23 cellular contexts compared by ENCODE assay signal in genomic region chr9:37927611-37928551, GRCh38. TPM values are rescaled to one million over a fixed set of nuclear protein-coding genes. Genes with fewer than 3 reads are reported as not detected.
DNase-seq lines count a peak whose midpoint lies in the region; ATAC-seq and TF ChIP-seq lines count a peak whose summit lies in the region.
"Had no signal": no experiment of that assay in that cellular context is flagged by ENCODE, and none has a peak within 500 bp of the region (broad histone marks: within the 10 kb centered on the region; RNA-seq: fewer than 3 reads in every experiment).

No MANE protein-coding gene starts in this region.

- H3K4me1 ChIP-seq in IMR-90 (ENCODE audit: control insufficient read depth, insufficient read depth, low read length): peaks cover 18% of the 10 kb centered on the region
- H3K4me1 ChIP-seq in smooth muscle cell (ENCODE audit: low read depth): peaks cover 12% of the 10 kb centered on the region
- H3K4me1 ChIP-seq in mesendoderm (ENCODE audit: control insufficient read depth, low read depth, low read length): peaks cover 7% of the 10 kb centered on the region
- H3K4me1 ChIP-seq in suprapubic skin: peaks cover 8% of the 10 kb centered on the region
- H3K4me1 ChIP-seq: transverse colon had no signal

- no peak for DNase-seq in IMR-90
- DNase-seq in medulla oblongata (ENCODE audit: extremely low spot score): peak; percentile 39
- no peak for DNase-seq in smooth muscle cell (lab: John Stamatoyannopoulos, UW; ENCODE audit: unreplicated experiment)
- DNase-seq in pons (ENCODE audit: low spot score): no peak
- DNase-seq in mesendoderm: no peak
- no peak for DNase-seq in suprapubic skin (ENCODE audit: low spot score in 2 of 2)
- DNase-seq: activated CD4-positive, alpha-beta T cell treated with anti-CD3 and anti-CD28 coated beads for 36 hours; activated gamma-delta T cell; activated naive CD8-positive, alpha-beta T cell treated with anti-CD3 and anti-CD28 coated beads, Interleukin-2, amount 10 ng/mL, durations not matched to agents 7 days and 5 days; Calu3; islet precursor cell; Karpas-422; NCI-H1417 treated with DMSO at 0.1 percent for 48 hours; NCI-H446; RPMI8226; SK-N-SH; stimulated activated CD8-positive, alpha-beta memory T cell treated with anti-CD3 and anti-CD28 coated beads, Interleukin-4, amount 100 ng/mL, for 48 hours; stomach; transverse colon had no signal

- TF ChIP-seq POLR2A in IMR-90 (IDR thresholded peaks at IDR 0.05; ENCODE audit: low read depth, low read length) (no peak), suprapubic skin (IDR thresholded peaks at IDR 0.05) (no peak)

- TF ChIP-seq EP300 in suprapubic skin (IDR thresholded peaks at IDR 0.05): no peak

- H3K9ac ChIP-seq in IMR-90 (ENCODE audit: low read depth, low read length) (no peak overlapping the region), smooth muscle cell (ENCODE audit: low read depth) (no peak overlapping the region), mesendoderm (ENCODE audit: low read length) (no peak overlapping the region)
- H3K9ac ChIP-seq: SK-N-SH had no signal

- H3K27ac Mint-ChIP-seq in brain: peak overlapping the region; percentile 37 to 81 (median 72)
- H3K27ac Mint-ChIP-seq: activated CD4-positive, alpha-beta T cell treated with anti-CD3 and anti-CD28 coated beads for 36 hours; activated naive CD8-positive, alpha-beta T cell treated with anti-CD3 and anti-CD28 coated beads, Interleukin-2, amount 10 ng/mL, durations not matched to agents 7 days and 5 days; CD14-positive monocyte; T-helper 1 cell treated with Interleukin-12 subunit alpha and Interleukin-12 subunit beta and Interleukin-4 antibody, amounts not matched to agents 30 μg/mL and 1 μg/mL, for 36 hours had no signal

- in situ Hi-C loops in IMR-90 (cut with MboI; ENCODE audit: low sequenced_read_pairs): loop anchor here (10.0 kb wide), 1 partner anchor 137 kb away; the partner anchor contains the start of gene SHB

- H3K9me1 ChIP-seq in IMR-90 (ENCODE audit: insufficient read depth, low read length): peaks cover 30% of the 10 kb centered on the region

- 0 out of 2 replicates have a peak overlapping the region, but pooled peaks have one; percentile 14 for H2BK20ac ChIP-seq in IMR-90 (ENCODE audit: low read depth, low read length)

- H3K79me2 ChIP-seq in smooth muscle cell (ENCODE audit: low read depth) (peaks cover 32% of the 10 kb centered on the region), mesendoderm (ENCODE audit: control insufficient read depth, insufficient read depth, low read length) (peaks cover 5% of the 10 kb centered on the region)

- H2BK5ac ChIP-seq in IMR-90 (ENCODE audit: low read depth, low read length, poor library complexity, severe bottlenecking): no peak overlapping the region
- no peak overlapping the region for H2BK5ac ChIP-seq in mesendoderm (ENCODE audit: low read length)

- no peak overlapping the region for H2BK120ac ChIP-seq in IMR-90 (ENCODE audit: low read depth, low read length)
- no peak overlapping the region for H2BK120ac ChIP-seq in mesendoderm (ENCODE audit: low read depth, low read length)

- no peaks in the 10 kb centered on the region for H3F3A ChIP-seq in smooth muscle cell (ENCODE audit: low read depth)

- 67% methylated on average over 3 of the region's 13 CpGs; no CpG with 5 or more reads in 1 of the 2 experiments for WGBS in IMR-90 (ENCODE audit: extremely low coverage in 2 of 2, insufficient read length in 1 of 2), 2 experiments
- 83% methylated on average over 12 of the region's 13 CpGs for WGBS in smooth muscle cell (ENCODE audit: low lambda C conversion rate)
- no CpG with 5 or more reads among the region's 13 CpGs for WGBS in mesendoderm (ENCODE audit: extremely low coverage, insufficient coverage, low lambda C conversion rate)
- WGBS in suprapubic skin: 81% methylated on average over 13 of the region's 13 CpGs

- no peak overlapping the region for H2BK15ac ChIP-seq in IMR-90 (ENCODE audit: low read depth, low read length)
- H2BK15ac ChIP-seq in mesendoderm (replicated peaks; ENCODE audit: low read depth): no peak overlapping the region

- H4K8ac ChIP-seq in IMR-90 (ENCODE audit: low read depth in 2 of 2, low read length in 2 of 2): no peak overlapping the region; a peak in 3 of 4 replicates
- no peak overlapping the region for H4K8ac ChIP-seq in mesendoderm (ENCODE audit: low read depth, low read length)

- no peak overlapping the region for H2AFZ ChIP-seq in IMR-90 (replicated peaks; ENCODE audit: low read length, poor library complexity)
- no peak overlapping the region for H2AFZ ChIP-seq in smooth muscle cell (ENCODE audit: low read depth)

- BruUV-seq in IMR-90 (replicated peaks; lab: Mats Ljungman, UMichigan): no TSS peak

- no peak overlapping the region for H3K4me3 Mint-ChIP-seq in brain
- H3K4me3 Mint-ChIP-seq: activated CD4-positive, alpha-beta T cell treated with anti-CD3 and anti-CD28 coated beads for 36 hours; activated naive CD8-positive, alpha-beta T cell treated with anti-CD3 and anti-CD28 coated beads, Interleukin-2, amount 10 ng/mL, durations not matched to agents 7 days and 5 days; CD14-positive monocyte; central memory CD8-positive, alpha-beta T cell; T-helper 1 cell treated with Interleukin-12 subunit alpha and Interleukin-12 subunit beta and Interleukin-4 antibody, amounts not matched to agents 30 μg/mL and 1 μg/mL, for 36 hours had no signal

- H3K23ac ChIP-seq in IMR-90 (ENCODE audit: low read depth, low read length) (peak overlapping the region; percentile 23; the same call in 1 of the 2 replicates), mesendoderm (ENCODE audit: low read length) (no peak overlapping the region)

- intact Hi-C loops in IMR-90 (cut with micrococcal nuclease): no loop called here

- H3K36me3 Mint-ChIP-seq in brain: peaks cover 24% of the 10 kb centered on the region
- H3K36me3 Mint-ChIP-seq: activated naive CD8-positive, alpha-beta T cell treated with anti-CD3 and anti-CD28 coated beads, Interleukin-2, amount 10 ng/mL, durations not matched to agents 7 days and 5 days; CD14-positive monocyte had no signal

- dilution Hi-C loops in IMR-90 (cut with HindIII; ENCODE audit: low sequenced_read_pairs, unreplicated experiment): loop anchor here (25.0 kb wide), 1 partner anchor 134 kb away; the partner anchor contains the start of gene SHB

- H4K5ac ChIP-seq in IMR-90 (ENCODE audit: low read depth, low read length) (no peak overlapping the region), mesendoderm (ENCODE audit: low read length) (no peak overlapping the region)

- H4K20me1 ChIP-seq in IMR-90 (ENCODE audit: insufficient read depth, low read length) (peaks cover 24% of the 10 kb centered on the region), smooth muscle cell (ENCODE audit: low read depth) (peaks cover 12% of the 10 kb centered on the region)

- no peak overlapping the region for H3K4me2 ChIP-seq in IMR-90 (ENCODE audit: low read depth, low read length)
- H3K4me2 ChIP-seq in smooth muscle cell: no peak overlapping the region
- no peak overlapping the region for H3K4me2 ChIP-seq in mesendoderm (ENCODE audit: low read length)
- H3K4me2 ChIP-seq: SK-N-SH had no signal

- no peak for ATAC-seq in IMR-90 (ENCODE audit: low read depth)
- ATAC-seq: activated CD4-positive, alpha-beta T cell treated with anti-CD3 and anti-CD28 coated beads for 36 hours had no signal

- peak overlapping the region; percentile 56; the same call in 1 of the 2 replicates for H2AK5ac ChIP-seq in IMR-90 (ENCODE audit: low read depth, low read length)
- H2AK5ac ChIP-seq in mesendoderm (ENCODE audit: low read length): no peak overlapping the region

- H4K91ac ChIP-seq in IMR-90 (ENCODE audit: insufficient read depth, low read depth, low read length): no peak overlapping the region

- no peak overlapping the region for H3K4ac ChIP-seq in IMR-90 (ENCODE audit: low read depth, low read length)
- no peak overlapping the region for H3K4ac ChIP-seq in mesendoderm (ENCODE audit: low read depth, low read length)

- H3K9me3 Mint-ChIP-seq in brain: peaks cover 4 to 16% (median 9%) of the 10 kb centered on the region in 5 experiments
- H3K9me3 Mint-ChIP-seq: activated naive CD8-positive, alpha-beta T cell treated with anti-CD3 and anti-CD28 coated beads, Interleukin-2, amount 10 ng/mL, durations not matched to agents 7 days and 5 days; central memory CD8-positive, alpha-beta T cell; T-helper 1 cell treated with Interleukin-12 subunit alpha and Interleukin-12 subunit beta and Interleukin-4 antibody, amounts not matched to agents 30 μg/mL and 1 μg/mL, for 36 hours had no signal

- CTCF ChIA-PET in IMR-90 (lab: Yijun Ruan, JAX): no interaction called here

- no peaks in the 10 kb centered on the region for H3K9me3 ChIP-seq in IMR-90 (ENCODE audit: control insufficient read depth, insufficient read depth, low read length)
- H3K9me3 ChIP-seq in smooth muscle cell (replicated peaks; ENCODE audit: low read depth): no peaks in the 10 kb centered on the region
- H3K9me3 ChIP-seq in suprapubic skin: no peaks in the 10 kb centered on the region
- H3K9me3 ChIP-seq: stomach, transverse colon had no signal

- no peak overlapping the region; the same call in 1 of the 2 replicates for H3K14ac ChIP-seq in IMR-90 (replicated peaks; ENCODE audit: low read depth, low read length)

- TF ChIP-seq RAD21 in IMR-90 (IDR thresholded peaks at IDR 0.05; ENCODE audit: low read length): no peak

- H3K18ac ChIP-seq in IMR-90 (ENCODE audit: low read depth, low read length): no peak overlapping the region
- H3K18ac ChIP-seq in mesendoderm (ENCODE audit: low read length): no peak overlapping the region

- H3K79me1 ChIP-seq in IMR-90 (ENCODE audit: low read depth in 1 of 2, low read length in 2 of 2) (peaks cover 68 to 89% of the 10 kb centered on the region in 2 experiments), mesendoderm (ENCODE audit: low read length) (peaks cover 32% of the 10 kb centered on the region)

- H3K27me3 Mint-ChIP-seq in brain: peaks cover 3% of the 10 kb centered on the region
- H3K27me3 Mint-ChIP-seq: activated CD4-positive, alpha-beta T cell treated with anti-CD3 and anti-CD28 coated beads for 36 hours had no signal

- H3K36me3 ChIP-seq in IMR-90 (ENCODE audit: control insufficient read depth, insufficient read depth, low read length): peaks cover 27% of the 10 kb centered on the region
- H3K36me3 ChIP-seq in smooth muscle cell (ENCODE audit: low read depth): peaks cover 3% of the 10 kb centered on the region
- peaks cover 3% of the 10 kb centered on the region for H3K36me3 ChIP-seq in mesendoderm (ENCODE audit: control insufficient read depth, insufficient read depth, low read length)
- H3K36me3 ChIP-seq in suprapubic skin: no peaks in the 10 kb centered on the region
- H3K36me3 ChIP-seq: transverse colon had no signal

- no peak overlapping the region for H2AK9ac ChIP-seq in IMR-90 (replicated peaks; ENCODE audit: low read depth, low read length, poor library complexity)

- no peak for TF ChIP-seq CTCF in IMR-90 (conservative IDR thresholded peaks at IDR 0.05; ENCODE audit: low read depth, low read length)
- no peak for TF ChIP-seq CTCF in brain (conservative IDR thresholded peaks at IDR 0.05)
- TF ChIP-seq CTCF in smooth muscle cell (IDR thresholded peaks at IDR 0.05; ENCODE audit: borderline replicate concordance, insufficient read depth, poor library complexity, severe bottlenecking): no peak
- no peak for TF ChIP-seq CTCF in suprapubic skin (IDR thresholded peaks at IDR 0.05)

- H3K27me3 ChIP-seq in IMR-90 (ENCODE audit: control insufficient read depth, insufficient read depth, low read length): no peaks in the 10 kb centered on the region
- H3K27me3 ChIP-seq in smooth muscle cell (ENCODE audit: low read depth): no peaks in the 10 kb centered on the region
- no peaks in the 10 kb centered on the region for H3K27me3 ChIP-seq in mesendoderm (ENCODE audit: insufficient read depth, low read length, poor library complexity)
- no peaks in the 10 kb centered on the region for H3K27me3 ChIP-seq in suprapubic skin
- H3K27me3 ChIP-seq: stomach, transverse colon had no signal

- H3K27ac ChIP-seq in IMR-90 (ENCODE audit: insufficient read depth, low read length) (no peak overlapping the region), smooth muscle cell (ENCODE audit: low read depth) (peak overlapping the region; percentile 2), mesendoderm (ENCODE audit: low read depth, low read length) (no peak overlapping the region), suprapubic skin (no peak overlapping the region)
- H3K27ac ChIP-seq: stomach, transverse colon had no signal

- peaks cover 57% of the 10 kb centered on the region for H3K4me1 Mint-ChIP-seq in brain
- H3K4me1 Mint-ChIP-seq: central memory CD8-positive, alpha-beta T cell had no signal

- POLR2A ChIA-PET in IMR-90 (lab: Charles Lee; ENCODE audit: unreplicated experiment): no interaction called here

- H3K56ac ChIP-seq in IMR-90 (ENCODE audit: extremely low read depth, insufficient read depth, low read length): no peak overlapping the region
- H3K56ac ChIP-seq in mesendoderm (ENCODE audit: low read length): no peak overlapping the region

- H3K4me3 ChIP-seq in IMR-90 (ENCODE audit: insufficient read depth, low read depth, low read length) (no peak overlapping the region), smooth muscle cell (no peak overlapping the region), mesendoderm (ENCODE audit: low read length) (no peak overlapping the region), suprapubic skin (no peak overlapping the region)
- H3K4me3 ChIP-seq: stomach, transverse colon had no signal

RNA-seq across cellular contexts. Expression of gene SLC25A51, which starts 24.0 kb away (rescaled TPM):
- total RNA-seq in IMR-90 (2012; rRNA removed): 63.0 and 81.6 TPM in 2 replicates
- 10.6 and 14.1 TPM in 2 replicates for polyA plus RNA-seq in IMR-90 (2012; rRNA removed)
- 8.0 and 8.1 TPM in 2 replicates for polyA plus RNA-seq in IMR-90 (2012; cell fraction: cytosol; rRNA removed)
- polyA plus RNA-seq in IMR-90 (2012; cell fraction: nucleus; rRNA removed; ENCODE audit: low replicate concordance): 4.5 and 18.3 TPM in 2 replicates
- polyA plus RNA-seq in brain (ENCODE audit: insufficient read depth, low read depth, low replicate concordance): 11.5 TPM
- 32.0 and 42.9 TPM in 2 replicates for total RNA-seq in smooth muscle cell
- polyA plus RNA-seq in smooth muscle cell: 6.5 and 13.0 TPM in 2 replicates
- 6.9 TPM for polyA plus RNA-seq in mesendoderm (2013, experiment 1 of 2)
- 6.9 TPM for polyA plus RNA-seq in mesendoderm (2013, experiment 2 of 2)
- 10 to 100 TPM; 21.0 to 31.6 (median 26.1) TPM for total RNA-seq in suprapubic skin
